ENCODE assay signal across 1 cellular context in genomic region chr11:128783513-128783912, GRCh38.
TF ChIP-seq lines count a peak whose summit lies in the region.

No MANE protein-coding gene starts in this region.

TF ChIP-seq in H1, 55 proteins besides CTCF, POLR2A, EP300 and RAD21:
- TF ChIP-seq GABPA (IDR thresholded peaks at IDR 0.05; ENCODE audit: borderline replicate concordance, insufficient read depth, low read length) (no peak), NANOG (IDR thresholded peaks at IDR 0.05; ENCODE audit: insufficient read depth, low read depth, low read length, poor library complexity, severe bottlenecking) (no peak), POLR2AphosphoS5 (IDR thresholded peaks at IDR 0.05; ENCODE audit: low read depth, low read length) (no peak), SUZ12 (IDR thresholded peaks at IDR 0.05; ENCODE audit: low read length) (no peak), JUND (IDR thresholded peaks at IDR 0.05; ENCODE audit: low read length) (no peak), RFX5 (IDR thresholded peaks at IDR 0.05; ENCODE audit: borderline replicate concordance, low read depth, low read length) (no peak), BACH1 (IDR thresholded peaks at IDR 0.05; ENCODE audit: low read length) (no peak), SIX5 (IDR thresholded peaks at IDR 0.05; ENCODE audit: low read depth, low read length) (no peak)
